In the genomic region with DNA sequence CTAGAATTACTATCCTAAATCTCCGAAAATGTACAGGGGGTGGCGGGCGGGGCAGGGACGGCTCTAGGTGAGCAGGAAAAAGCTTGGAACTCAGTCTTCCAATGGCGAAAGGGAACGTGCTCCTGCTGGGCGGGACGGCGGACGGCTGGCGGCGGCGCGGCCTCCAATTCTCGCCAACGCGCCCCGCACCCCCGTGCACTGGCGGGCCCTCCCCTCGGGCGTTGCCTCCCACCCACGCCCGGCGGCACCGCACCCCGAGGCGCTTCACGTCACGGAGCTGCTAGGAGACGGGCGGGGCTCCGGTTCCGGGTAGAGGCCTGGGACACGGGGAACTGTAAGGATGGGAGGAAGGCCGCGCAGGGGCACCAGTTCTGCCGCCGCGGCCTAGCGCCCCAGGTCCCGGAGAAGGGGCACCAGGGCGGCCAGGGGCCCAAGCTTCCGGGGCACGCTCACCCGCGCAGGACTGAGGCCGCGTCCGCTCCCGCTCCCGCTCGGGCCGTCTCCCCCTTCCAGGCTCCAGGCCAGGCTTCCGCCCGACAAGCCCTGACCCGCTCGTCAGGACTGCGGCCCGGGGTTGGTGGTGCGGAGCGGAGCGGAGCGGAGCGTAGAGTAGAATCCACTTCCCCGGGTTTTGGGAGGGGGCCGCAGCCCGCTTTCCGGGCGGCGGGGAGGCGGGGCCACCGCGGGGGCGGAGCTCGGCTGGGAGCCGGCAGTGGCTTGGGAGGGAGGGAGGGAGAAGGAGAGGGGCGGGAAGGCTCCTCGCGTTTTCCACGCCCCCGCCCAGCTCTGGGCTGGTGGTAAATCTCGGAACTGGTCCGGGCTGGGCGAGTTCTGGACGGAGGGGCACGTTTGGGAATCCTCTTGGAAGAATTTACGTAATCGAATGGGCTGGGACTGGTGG, we compare ENCODE assay signal across 1 cellular context.
TF ChIP-seq lines count a peak whose summit lies in the region.

Gene DDX59 (minus strand): TSS at position 594 of the 901 bp plus-strand sequence. CDS start 3,167 bp downstream, outside the sequence.

TF ChIP-seq in HepG2, 621 proteins besides CTCF, POLR2A, EP300 and RAD21 (continued from another document and continues in another):
- TF ChIP-seq AGO1 (IDR thresholded peaks at IDR 0.05; ENCODE audit: low read depth, low read length, poor library complexity, severe bottlenecking) = no peak
- peak; percentile 73; the same call in 1 of the 2 replicates for TF ChIP-seq EED (CRISPR knock-in tag; IDR thresholded peaks at IDR 0.05)
- 0 out of 2 replicates have a peak, but pooled peaks have one; percentile 39 for TF ChIP-seq ZNF777 (CRISPR knock-in tag; IDR thresholded peaks at IDR 0.05)
- TF ChIP-seq, protein P1, sequence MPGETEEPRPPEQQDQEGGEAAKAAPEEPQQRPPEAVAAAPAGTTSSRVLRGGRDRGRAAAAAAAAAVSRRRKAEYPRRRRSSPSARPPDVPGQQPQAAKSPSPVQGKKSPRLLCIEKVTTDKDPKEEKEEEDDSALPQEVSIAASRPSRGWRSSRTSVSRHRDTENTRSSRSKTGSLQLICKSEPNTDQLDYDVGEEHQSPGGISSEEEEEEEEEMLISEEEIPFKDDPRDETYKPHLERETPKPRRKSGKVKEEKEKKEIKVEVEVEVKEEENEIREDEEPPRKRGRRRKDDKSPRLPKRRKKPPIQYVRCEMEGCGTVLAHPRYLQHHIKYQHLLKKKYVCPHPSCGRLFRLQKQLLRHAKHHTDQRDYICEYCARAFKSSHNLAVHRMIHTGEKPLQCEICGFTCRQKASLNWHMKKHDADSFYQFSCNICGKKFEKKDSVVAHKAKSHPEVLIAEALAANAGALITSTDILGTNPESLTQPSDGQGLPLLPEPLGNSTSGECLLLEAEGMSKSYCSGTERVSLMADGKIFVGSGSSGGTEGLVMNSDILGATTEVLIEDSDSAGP (CRISPR knock-in tag; IDR thresholded peaks at IDR 0.05; ENCODE audit: borderline replicate concordance) = peak; percentile 83; the same call in 1 of the 2 replicates
- TF ChIP-seq MTF2 (CRISPR knock-in tag; IDR thresholded peaks at IDR 0.05; ENCODE audit: borderline replicate concordance) = peak; percentile 37; the same call in 1 of the 2 replicates
- TF ChIP-seq, protein P2, sequence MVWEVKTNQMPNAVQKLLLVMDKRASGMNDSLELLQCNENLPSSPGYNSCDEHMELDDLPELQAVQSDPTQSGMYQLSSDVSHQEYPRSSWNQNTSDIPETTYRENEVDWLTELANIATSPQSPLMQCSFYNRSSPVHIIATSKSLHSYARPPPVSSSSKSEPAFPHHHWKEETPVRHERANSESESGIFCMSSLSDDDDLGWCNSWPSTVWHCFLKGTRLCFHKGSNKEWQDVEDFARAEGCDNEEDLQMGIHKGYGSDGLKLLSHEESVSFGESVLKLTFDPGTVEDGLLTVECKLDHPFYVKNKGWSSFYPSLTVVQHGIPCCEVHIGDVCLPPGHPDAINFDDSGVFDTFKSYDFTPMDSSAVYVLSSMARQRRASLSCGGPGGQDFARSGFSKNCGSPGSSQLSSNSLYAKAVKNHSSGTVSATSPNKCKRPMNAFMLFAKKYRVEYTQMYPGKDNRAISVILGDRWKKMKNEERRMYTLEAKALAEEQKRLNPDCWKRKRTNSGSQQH (CRISPR knock-in tag; IDR thresholded peaks at IDR 0.05; ENCODE audit: low read depth) = no peak
- 0 out of 2 replicates have a peak, but pooled peaks have one; percentile 20 for TF ChIP-seq ZNF841 (CRISPR knock-in tag; IDR thresholded peaks at IDR 0.05; ENCODE audit: borderline replicate concordance)
- peak; percentile 69 for TF ChIP-seq TAF15 (IDR thresholded peaks at IDR 0.05; ENCODE audit: low read depth, low read length, poor library complexity, severe bottlenecking)
- TF ChIP-seq ZNF362 (CRISPR knock-in tag; IDR thresholded peaks at IDR 0.05; ENCODE audit: borderline replicate concordance) = peak; percentile 26; the same call in 1 of the 2 replicates
- TF ChIP-seq BCL6 (CRISPR knock-in tag; IDR thresholded peaks at IDR 0.05) = peak; percentile 39; the same call in 1 of the 2 replicates
- TF ChIP-seq REPIN1 (CRISPR knock-in tag; IDR thresholded peaks at IDR 0.05; ENCODE audit: borderline replicate concordance, low read depth) = peak; percentile 87
- TF ChIP-seq SOX13 (IDR thresholded peaks at IDR 0.05) = no peak
- TF ChIP-seq SOX13 (CRISPR knock-in tag; conservative IDR thresholded peaks at IDR 0.05 in 1 of 2, IDR thresholded peaks at IDR 0.05 in 1 of 2) = peak in 1 of 2 experiments; percentile 12; a peak in 1 of 4 replicates
- TF ChIP-seq HINFP (CRISPR knock-in tag; IDR thresholded peaks at IDR 0.05; ENCODE audit: low read depth) = peak; percentile 68; the same call in 1 of the 2 replicates
- TF ChIP-seq PAX8 (CRISPR knock-in tag; IDR thresholded peaks at IDR 0.05; ENCODE audit: borderline replicate concordance) = peak; percentile 88; the same call in 1 of the 2 replicates
- TF ChIP-seq NFATC3 (CRISPR knock-in tag; IDR thresholded peaks at IDR 0.05) = no peak
- TF ChIP-seq MIER3 (CRISPR knock-in tag; IDR thresholded peaks at IDR 0.05; ENCODE audit: borderline replicate concordance) = no peak; the same call in 1 of the 2 replicates
- TF ChIP-seq ZNF354B (CRISPR knock-in tag; IDR thresholded peaks at IDR 0.05) = peak; percentile 76; the same call in 1 of the 2 replicates
- peak; percentile 37; the same call in 1 of the 2 replicates for TF ChIP-seq ZNF615 (CRISPR knock-in tag; IDR thresholded peaks at IDR 0.05; ENCODE audit: borderline replicate concordance)
- TF ChIP-seq, protein P3, sequence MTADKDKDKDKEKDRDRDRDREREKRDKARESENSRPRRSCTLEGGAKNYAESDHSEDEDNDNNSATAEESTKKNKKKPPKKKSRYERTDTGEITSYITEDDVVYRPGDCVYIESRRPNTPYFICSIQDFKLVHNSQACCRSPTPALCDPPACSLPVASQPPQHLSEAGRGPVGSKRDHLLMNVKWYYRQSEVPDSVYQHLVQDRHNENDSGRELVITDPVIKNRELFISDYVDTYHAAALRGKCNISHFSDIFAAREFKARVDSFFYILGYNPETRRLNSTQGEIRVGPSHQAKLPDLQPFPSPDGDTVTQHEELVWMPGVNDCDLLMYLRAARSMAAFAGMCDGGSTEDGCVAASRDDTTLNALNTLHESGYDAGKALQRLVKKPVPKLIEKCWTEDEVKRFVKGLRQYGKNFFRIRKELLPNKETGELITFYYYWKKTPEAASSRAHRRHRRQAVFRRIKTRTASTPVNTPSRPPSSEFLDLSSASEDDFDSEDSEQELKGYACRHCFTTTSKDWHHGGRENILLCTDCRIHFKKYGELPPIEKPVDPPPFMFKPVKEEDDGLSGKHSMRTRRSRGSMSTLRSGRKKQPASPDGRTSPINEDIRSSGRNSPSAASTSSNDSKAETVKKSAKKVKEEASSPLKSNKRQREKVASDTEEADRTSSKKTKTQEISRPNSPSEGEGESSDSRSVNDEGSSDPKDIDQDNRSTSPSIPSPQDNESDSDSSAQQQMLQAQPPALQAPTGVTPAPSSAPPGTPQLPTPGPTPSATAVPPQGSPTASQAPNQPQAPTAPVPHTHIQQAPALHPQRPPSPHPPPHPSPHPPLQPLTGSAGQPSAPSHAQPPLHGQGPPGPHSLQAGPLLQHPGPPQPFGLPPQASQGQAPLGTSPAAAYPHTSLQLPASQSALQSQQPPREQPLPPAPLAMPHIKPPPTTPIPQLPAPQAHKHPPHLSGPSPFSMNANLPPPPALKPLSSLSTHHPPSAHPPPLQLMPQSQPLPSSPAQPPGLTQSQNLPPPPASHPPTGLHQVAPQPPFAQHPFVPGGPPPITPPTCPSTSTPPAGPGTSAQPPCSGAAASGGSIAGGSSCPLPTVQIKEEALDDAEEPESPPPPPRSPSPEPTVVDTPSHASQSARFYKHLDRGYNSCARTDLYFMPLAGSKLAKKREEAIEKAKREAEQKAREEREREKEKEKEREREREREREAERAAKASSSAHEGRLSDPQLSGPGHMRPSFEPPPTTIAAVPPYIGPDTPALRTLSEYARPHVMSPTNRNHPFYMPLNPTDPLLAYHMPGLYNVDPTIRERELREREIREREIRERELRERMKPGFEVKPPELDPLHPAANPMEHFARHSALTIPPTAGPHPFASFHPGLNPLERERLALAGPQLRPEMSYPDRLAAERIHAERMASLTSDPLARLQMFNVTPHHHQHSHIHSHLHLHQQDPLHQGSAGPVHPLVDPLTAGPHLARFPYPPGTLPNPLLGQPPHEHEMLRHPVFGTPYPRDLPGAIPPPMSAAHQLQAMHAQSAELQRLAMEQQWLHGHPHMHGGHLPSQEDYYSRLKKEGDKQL (CRISPR knock-in tag; IDR thresholded peaks at IDR 0.05; ENCODE audit: low read depth) = no peak
- TF ChIP-seq IKZF4 (CRISPR knock-in tag; IDR thresholded peaks at IDR 0.05; ENCODE audit: borderline replicate concordance, low read depth, not compliant biosample characterization) = peak; percentile 58
- TF ChIP-seq ELF3 (CRISPR knock-in tag; IDR thresholded peaks at IDR 0.05) = peak; percentile 75; the same call in 1 of the 2 replicates
- TF ChIP-seq KLF6 (CRISPR knock-in tag; IDR thresholded peaks at IDR 0.05) = peak; percentile 62
- TF ChIP-seq ZNF232 (CRISPR knock-in tag; IDR thresholded peaks at IDR 0.05; ENCODE audit: borderline replicate concordance) = peak; percentile 69; the same call in 1 of the 2 replicates
- peak; percentile 78 for TF ChIP-seq YEATS2 (CRISPR knock-in tag; IDR thresholded peaks at IDR 0.05; ENCODE audit: borderline replicate concordance)
- TF ChIP-seq GPN1 (CRISPR knock-in tag; IDR thresholded peaks at IDR 0.05; ENCODE audit: borderline replicate concordance) = 0 out of 2 replicates have a peak, but pooled peaks have one; percentile 24
- peak; percentile 69; the same call in 1 of the 2 replicates for TF ChIP-seq KLF12 (CRISPR knock-in tag; IDR thresholded peaks at IDR 0.05; ENCODE audit: borderline replicate concordance)
- TF ChIP-seq TRIM24 (CRISPR knock-in tag; IDR thresholded peaks at IDR 0.05) = no peak
- TF ChIP-seq, protein P4, sequence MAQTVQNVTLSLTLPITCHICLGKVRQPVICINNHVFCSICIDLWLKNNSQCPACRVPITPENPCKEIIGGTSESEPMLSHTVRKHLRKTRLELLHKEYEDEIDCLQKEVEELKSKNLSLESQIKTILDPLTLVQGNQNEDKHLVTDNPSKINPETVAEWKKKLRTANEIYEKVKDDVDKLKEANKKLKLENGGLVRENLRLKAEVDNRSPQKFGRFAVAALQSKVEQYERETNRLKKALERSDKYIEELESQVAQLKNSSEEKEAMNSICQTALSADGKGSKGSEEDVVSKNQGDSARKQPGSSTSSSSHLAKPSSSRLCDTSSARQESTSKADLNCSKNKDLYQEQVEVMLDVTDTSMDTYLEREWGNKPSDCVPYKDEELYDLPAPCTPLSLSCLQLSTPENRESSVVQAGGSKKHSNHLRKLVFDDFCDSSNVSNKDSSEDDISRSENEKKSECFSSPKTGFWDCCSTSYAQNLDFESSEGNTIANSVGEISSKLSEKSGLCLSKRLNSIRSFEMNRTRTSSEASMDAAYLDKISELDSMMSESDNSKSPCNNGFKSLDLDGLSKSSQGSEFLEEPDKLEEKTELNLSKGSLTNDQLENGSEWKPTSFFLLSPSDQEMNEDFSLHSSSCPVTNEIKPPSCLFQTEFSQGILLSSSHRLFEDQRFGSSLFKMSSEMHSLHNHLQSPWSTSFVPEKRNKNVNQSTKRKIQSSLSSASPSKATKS (CRISPR knock-in tag; IDR thresholded peaks at IDR 0.05) = peak; percentile 46; the same call in 1 of the 2 replicates
- TF ChIP-seq, protein P5, sequence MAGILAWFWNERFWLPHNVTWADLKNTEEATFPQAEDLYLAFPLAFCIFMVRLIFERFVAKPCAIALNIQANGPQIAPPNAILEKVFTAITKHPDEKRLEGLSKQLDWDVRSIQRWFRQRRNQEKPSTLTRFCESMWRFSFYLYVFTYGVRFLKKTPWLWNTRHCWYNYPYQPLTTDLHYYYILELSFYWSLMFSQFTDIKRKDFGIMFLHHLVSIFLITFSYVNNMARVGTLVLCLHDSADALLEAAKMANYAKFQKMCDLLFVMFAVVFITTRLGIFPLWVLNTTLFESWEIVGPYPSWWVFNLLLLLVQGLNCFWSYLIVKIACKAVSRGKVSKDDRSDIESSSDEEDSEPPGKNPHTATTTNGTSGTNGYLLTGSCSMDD (CRISPR knock-in tag; IDR thresholded peaks at IDR 0.05) = no peak
- peak; percentile 16; the same call in 1 of the 2 replicates for TF ChIP-seq NCOR1 (IDR thresholded peaks at IDR 0.05; ENCODE audit: borderline replicate concordance, low read length)
- TF ChIP-seq RFX3 (CRISPR knock-in tag; IDR thresholded peaks at IDR 0.05) = 0 out of 2 replicates have a peak, but pooled peaks have one; percentile 18
- peak; percentile 70 for TF ChIP-seq XRCC5 (optimal IDR thresholded peaks at IDR 0.05; ENCODE audit: low read length)
- peak; percentile 34; the same call in 1 of the 2 replicates for TF ChIP-seq ZNF800 (CRISPR knock-in tag; IDR thresholded peaks at IDR 0.05)
- TF ChIP-seq ZNF124 (CRISPR knock-in tag; IDR thresholded peaks at IDR 0.05) = peak; percentile 47; the same call in 1 of the 2 replicates
